ENCODE assay signal across 8 cellular contexts in genomic region chr12:6821674-6822433, GRCh38. TPM values are rescaled to one million over a fixed set of nuclear protein-coding genes. Genes with fewer than 3 reads are reported as not detected.
DNase-seq lines count a peak whose midpoint lies in the region; ATAC-seq and TF ChIP-seq lines count a peak whose summit lies in the region.

GPR162 (plus strand) TSS chr12:6821821; CDS start chr12:6823899, 2,078 bp downstream.

- DNase-seq in activated naive CD4-positive, alpha-beta T cell treated with anti-CD3 and anti-CD28 coated beads, Interleukin-2, amount 10 ng/mL, durations not matched to agents 7 days and 5 days: peak; percentile 45
- no peak for DNase-seq in activated naive CD4-positive, alpha-beta T cell (lab: John Stamatoyannopoulos, UW)
- DNase-seq in NCI-H748 (lab: John Stamatoyannopoulos, UW; ENCODE audit: unreplicated experiment) (peak; percentile 79), dedifferentiated amniotic fluid mesenchymal stem cell (ENCODE audit: extremely low spot score) (peak; percentile 27), germinal center (ENCODE audit: low spot score) (no peak)

- peaks cover 22% of the 10 kb centered on the region for H3K4me1 Mint-ChIP-seq in activated naive CD4-positive, alpha-beta T cell treated with anti-CD3 and anti-CD28 coated beads, Interleukin-2, amount 10 ng/mL, durations not matched to agents 7 days and 5 days

- H3K9me3 Mint-ChIP-seq in activated naive CD4-positive, alpha-beta T cell treated with anti-CD3 and anti-CD28 coated beads, Interleukin-2, amount 10 ng/mL, durations not matched to agents 7 days and 5 days: no peaks in the 10 kb centered on the region

- peaks cover 21% of the 10 kb centered on the region for H3K36me3 Mint-ChIP-seq in activated naive CD4-positive, alpha-beta T cell treated with anti-CD3 and anti-CD28 coated beads, Interleukin-2, amount 10 ng/mL, durations not matched to agents 7 days and 5 days

- TF ChIP-seq RAD21 in liver (IDR thresholded peaks at IDR 0.05): no peak

- peak within 1 kb of the TSS in 2 of 3 donors; percentile 38 to 44 for H3K4me3 ChIP-seq in liver (ENCODE audit: low read depth in 1 of 3, low read length in 3 of 3)
- peak within 1 kb of the TSS; percentile 32 to 61 (median 47) for H3K4me3 ChIP-seq in subcutaneous abdominal adipose tissue (ENCODE audit: low read depth in 1 of 5, low read length in 5 of 5)

- H3K27ac ChIP-seq in liver (ENCODE audit: low read depth in 1 of 2, low read length in 2 of 2): peak within 1 kb of the TSS in 1 of 2 donors; percentile 72
- H3K27ac ChIP-seq in subcutaneous abdominal adipose tissue (ENCODE audit: low read depth, low read length): no peak within 1 kb of the TSS

- peak within 1 kb of the TSS; percentile 20 for H3K27ac Mint-ChIP-seq in activated naive CD4-positive, alpha-beta T cell treated with anti-CD3 and anti-CD28 coated beads, Interleukin-2, amount 10 ng/mL, durations not matched to agents 7 days and 5 days

- H3K27me3 Mint-ChIP-seq in activated naive CD4-positive, alpha-beta T cell treated with anti-CD3 and anti-CD28 coated beads, Interleukin-2, amount 10 ng/mL, durations not matched to agents 7 days and 5 days: peaks cover 62% of the 10 kb centered on the region

- H3K9ac ChIP-seq in liver (ENCODE audit: low read depth in 1 of 2, low read length in 2 of 2) (no peak within 1 kb of the TSS), subcutaneous abdominal adipose tissue (ENCODE audit: low read length in 5 of 5) (peak within 1 kb of the TSS in 1 of 5 donors; percentile 9)

- CTCF ChIA-PET in activated naive CD4-positive, alpha-beta T cell treated with anti-CD3 and anti-CD28 coated beads, Interleukin-2, amount 10 ng/mL, durations not matched to agents 7 days and 5 days (lab: Charles Lee): interaction anchor here (1.0 to 7.8 kb wide), 4 partner anchors 29 to 68 kb away, joined by 3 to 91 read pairs (median 4); partner anchors contain the start of gene MLF2

- no peak for ATAC-seq in HG03354 (IDR thresholded peaks at IDR 0.05; ENCODE audit: poor library complexity, severe bottlenecking, unreplicated experiment)

- H3K27me3 ChIP-seq in liver (ENCODE audit: control insufficient read depth in 4 of 4, insufficient read depth in 4 of 4, low read length in 3 of 4) (no peaks in the 10 kb centered on the region), subcutaneous abdominal adipose tissue (ENCODE audit: control insufficient read depth in 5 of 5, insufficient read depth in 4 of 5, low read length in 5 of 5) (peaks cover 26 to 48% (median 34%) of the 10 kb centered on the region in 5 donors)

- TF ChIP-seq CTCF in liver (IDR thresholded peaks at IDR 0.05; ENCODE audit: low read depth, low read length, missing input control): no peak

- peak within 1 kb of the TSS; percentile 67 for H3K4me3 Mint-ChIP-seq in activated naive CD4-positive, alpha-beta T cell treated with anti-CD3 and anti-CD28 coated beads, Interleukin-2, amount 10 ng/mL, durations not matched to agents 7 days and 5 days

- no peaks in the 10 kb centered on the region for H3K36me3 ChIP-seq in liver (ENCODE audit: control insufficient read depth in 4 of 4, insufficient read depth in 3 of 4, low read depth in 1 of 4, low read length in 3 of 4)
- peaks cover 0 to 19% (median 7%) of the 10 kb centered on the region in 5 donors for H3K36me3 ChIP-seq in subcutaneous abdominal adipose tissue (ENCODE audit: control insufficient read depth in 5 of 5, insufficient read depth in 5 of 5, low read length in 5 of 5)

- H3K9me3 ChIP-seq in liver (ENCODE audit: control insufficient read depth in 4 of 4, low read length in 3 of 4) (no peaks in the 10 kb centered on the region), subcutaneous abdominal adipose tissue (ENCODE audit: control insufficient read depth in 5 of 5, low read length in 5 of 5) (no peaks in the 10 kb centered on the region)

- H3K4me1 ChIP-seq in liver (ENCODE audit: control insufficient read depth in 4 of 4, insufficient read depth in 4 of 4, low read length in 3 of 4) (peaks cover 0 to 41% (median 29%) of the 10 kb centered on the region in 4 donors), subcutaneous abdominal adipose tissue (ENCODE audit: control insufficient read depth in 5 of 5, insufficient read depth in 5 of 5, low read length in 5 of 5) (peaks cover 0 to 20% (median 16%) of the 10 kb centered on the region in 5 donors)

- WGBS in liver: 5% methylated on average over 23 of the region's 23 CpGs

TF ChIP-seq in liver, 16 proteins besides CTCF, POLR2A, EP300 and RAD21:
- TF ChIP-seq ATF3 (IDR thresholded peaks at IDR 0.05) (no peak), HNF4A (conservative IDR thresholded peaks at IDR 0.05) (no peak), EGR1 (IDR thresholded peaks at IDR 0.05; ENCODE audit: low read depth in 2 of 2) (no peak), TAF1 (conservative IDR thresholded peaks at IDR 0.05) (no peak)
- TF ChIP-seq, protein P1, sequence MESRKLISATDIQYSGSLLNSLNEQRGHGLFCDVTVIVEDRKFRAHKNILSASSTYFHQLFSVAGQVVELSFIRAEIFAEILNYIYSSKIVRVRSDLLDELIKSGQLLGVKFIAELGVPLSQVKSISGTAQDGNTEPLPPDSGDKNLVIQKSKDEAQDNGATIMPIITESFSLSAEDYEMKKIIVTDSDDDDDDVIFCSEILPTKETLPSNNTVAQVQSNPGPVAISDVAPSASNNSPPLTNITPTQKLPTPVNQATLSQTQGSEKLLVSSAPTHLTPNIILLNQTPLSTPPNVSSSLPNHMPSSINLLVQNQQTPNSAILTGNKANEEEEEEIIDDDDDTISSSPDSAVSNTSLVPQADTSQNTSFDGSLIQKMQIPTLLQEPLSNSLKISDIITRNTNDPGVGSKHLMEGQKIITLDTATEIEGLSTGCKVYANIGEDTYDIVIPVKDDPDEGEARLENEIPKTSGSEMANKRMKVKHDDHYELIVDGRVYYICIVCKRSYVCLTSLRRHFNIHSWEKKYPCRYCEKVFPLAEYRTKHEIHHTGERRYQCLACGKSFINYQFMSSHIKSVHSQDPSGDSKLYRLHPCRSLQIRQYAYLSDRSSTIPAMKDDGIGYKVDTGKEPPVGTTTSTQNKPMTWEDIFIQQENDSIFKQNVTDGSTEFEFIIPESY (IDR thresholded peaks at IDR 0.05): no peak

RNA-seq across cellular contexts. Expression of gene GPR162, which starts in this region (rescaled TPM):
- total RNA-seq in liver: 1 to 10 TPM in 1 of 2 donors, under 1 TPM in 1; 0.59 to 2.1 TPM
- polyA plus RNA-seq in liver: 1 to 10 TPM; 1.4 to 2.4 TPM

Comparison
In these comparisons a context has a peak if more than half of its experiments do, and no peak if none do; other contexts are left out.
1. DNase-seq: peak in activated naive CD4-positive, alpha-beta T cell treated with anti-CD3 and anti-CD28 coated beads, Interleukin-2, amount 10 ng/mL, durations not matched to agents 7 days and 5 days (single experiment), NCI-H748 (single experiment) and dedifferentiated amniotic fluid mesenchymal stem cell (single experiment); none in activated naive CD4-positive, alpha-beta T cell (0 of 4) and germinal center (single experiment).